ENCODE assay signal across 17 cellular contexts in the genomic region with DNA sequence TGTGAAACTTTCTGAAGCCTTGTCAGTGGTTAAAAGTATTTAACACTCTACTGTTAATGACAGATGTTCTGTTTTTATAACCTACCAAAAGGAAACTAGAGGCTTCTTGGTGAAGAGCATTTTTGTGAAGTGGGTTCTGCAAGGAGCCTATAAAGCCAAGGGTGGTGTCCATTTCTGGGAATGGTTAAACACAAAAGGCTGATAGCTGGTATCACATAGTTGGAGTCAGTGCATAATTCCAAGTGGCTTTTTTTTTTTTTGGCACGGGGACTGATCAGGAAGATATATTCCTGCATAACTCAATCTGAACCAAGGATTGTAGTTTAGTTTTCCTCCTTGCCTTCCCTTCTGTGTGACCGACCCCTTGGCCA. TPM values are rescaled to one million over a fixed set of nuclear protein-coding genes. Genes with fewer than 3 reads are reported as not detected.
DNase-seq lines count a peak whose midpoint lies in the region; ATAC-seq, FAIRE-seq and TF ChIP-seq lines count a peak whose summit lies in the region.
"Had no signal": no experiment of that assay in that cellular context is flagged by ENCODE, and none has a peak within 500 bp of the region (broad histone marks: within the 10 kb centered on the region; RNA-seq: fewer than 3 reads in every experiment).

No MANE protein-coding gene starts in this region.

- H3K9me3 Mint-ChIP-seq in activated T-cell treated with anti-CD3 and anti-CD28 coated beads, Interleukin-2, amount 50 U/mL, for 24 hours: no peaks in the 10 kb centered on the region
- H3K9me3 Mint-ChIP-seq: activated T-cell treated with anti-CD3 and anti-CD28 coated beads, Interleukin-2, amount 50 U/mL, for 72 hours; type B pancreatic cell had no signal

- H3K9ac ChIP-seq in keratinocyte (ENCODE audit: control insufficient read depth, extremely low read depth, insufficient read depth, low read length) (peak overlapping the region; percentile 22), skeletal muscle tissue (ENCODE audit: low read depth in 1 of 3, low read length in 3 of 3) (no peak overlapping the region)

- H4K20me1 ChIP-seq in keratinocyte (ENCODE audit: control insufficient read depth, extremely low read depth, insufficient read depth, low read length): no peaks in the 10 kb centered on the region

- peak overlapping the region; percentile 81 for H3K4me2 ChIP-seq in keratinocyte (ENCODE audit: control insufficient read depth, extremely low read depth, insufficient read depth, low read depth, low read length)

- no peaks in the 10 kb centered on the region for H3K27me3 ChIP-seq in keratinocyte (ENCODE audit: control insufficient read depth, extremely low read depth, insufficient read depth, low read length)
- H3K27me3 ChIP-seq in skeletal muscle tissue (ENCODE audit: control insufficient read depth in 3 of 3, insufficient read depth in 3 of 3, low read length in 3 of 3): no peaks in the 10 kb centered on the region

- H3K4me1 ChIP-seq in keratinocyte (ENCODE audit: control insufficient read depth, extremely low read depth, insufficient read depth, low read length) (peaks cover 29% of the 10 kb centered on the region), skeletal muscle tissue (ENCODE audit: control insufficient read depth in 3 of 3, insufficient read depth in 3 of 3, low read length in 3 of 3) (peaks cover 14 to 25% (median 16%) of the 10 kb centered on the region in 3 donors)

- H3K27ac ChIP-seq in keratinocyte (ENCODE audit: control insufficient read depth, insufficient read depth, low read length): peak overlapping the region; percentile 53
- peak overlapping the region; percentile 27 for H3K27ac ChIP-seq in skeletal muscle tissue (ENCODE audit: low read depth, low read length)

- dilution Hi-C loops in keratinocyte (cut with MboI; ENCODE audit: extremely low pct_ligation_motif_present, low sequenced_read_pairs): no loop called here

- peak overlapping the region; percentile 77 for H3K27ac Mint-ChIP-seq in activated T-cell treated with anti-CD3 and anti-CD28 coated beads, Interleukin-2, amount 50 U/mL, for 24 hours

- H3K9me3 ChIP-seq in keratinocyte (ENCODE audit: control insufficient read depth, low read depth, low read length): no peaks in the 10 kb centered on the region
- no peaks in the 10 kb centered on the region for H3K9me3 ChIP-seq in skeletal muscle tissue (ENCODE audit: control insufficient read depth in 3 of 3, low read length in 3 of 3)

- no peak overlapping the region for H3K4me3 Mint-ChIP-seq in activated T-cell treated with anti-CD3 and anti-CD28 coated beads, Interleukin-2, amount 50 U/mL, for 24 hours
- H3K4me3 Mint-ChIP-seq: activated T-cell treated with anti-CD3 and anti-CD28 coated beads, Interleukin-2, amount 50 U/mL, for 72 hours; type B pancreatic cell had no signal

- H2AFZ ChIP-seq in keratinocyte (ENCODE audit: control insufficient read depth, low read length): no peak overlapping the region

- H3K79me2 ChIP-seq in keratinocyte (ENCODE audit: control insufficient read depth, insufficient read depth, low read length): no peaks in the 10 kb centered on the region

- no peak for TF ChIP-seq POLR2A in GM18505 (IDR thresholded peaks at IDR 0.05; ENCODE audit: borderline replicate concordance, extremely low read depth, insufficient read depth, insufficient read length)

- peaks cover 71% of the 10 kb centered on the region for H3K36me3 Mint-ChIP-seq in activated T-cell treated with anti-CD3 and anti-CD28 coated beads, Interleukin-2, amount 50 U/mL, for 24 hours (ENCODE audit: low read depth)

- peaks cover 23% of the 10 kb centered on the region for H3K4me1 Mint-ChIP-seq in activated T-cell treated with anti-CD3 and anti-CD28 coated beads, Interleukin-2, amount 50 U/mL, for 24 hours (ENCODE audit: low read depth)

- no peak for TF ChIP-seq CTCF in keratinocyte (optimal IDR thresholded peaks at IDR 0.05 in 1 of 3, IDR thresholded peaks at IDR 0.05 in 1 of 3, conservative IDR thresholded peaks at IDR 0.05 in 1 of 3; ENCODE audit: extremely low read depth in 1 of 3, insufficient read depth in 2 of 3, low read length in 3 of 3)

- no peaks in the 10 kb centered on the region for H3K27me3 Mint-ChIP-seq in activated T-cell treated with anti-CD3 and anti-CD28 coated beads, Interleukin-2, amount 50 U/mL, for 24 hours
- H3K27me3 Mint-ChIP-seq: type B pancreatic cell had no signal

- H3K4me3 ChIP-seq in keratinocyte (ENCODE audit: control insufficient read depth in 2 of 3, extremely low read depth in 1 of 3, insufficient read depth in 2 of 3, low read depth in 1 of 3, low read length in 3 of 3): peak overlapping the region in 2 of 3 experiments; percentile 32 to 36
- no peak overlapping the region for H3K4me3 ChIP-seq in skeletal muscle tissue (ENCODE audit: low read length in 3 of 3)

- peaks cover 14 to 26% of the 10 kb centered on the region in 2 experiments for H3K36me3 ChIP-seq in keratinocyte (ENCODE audit: control insufficient read depth in 2 of 2, extremely low read depth in 1 of 2, insufficient read depth in 2 of 2, low read length in 2 of 2)
- peaks cover 12 to 35% (median 32%) of the 10 kb centered on the region in 3 donors for H3K36me3 ChIP-seq in skeletal muscle tissue (ENCODE audit: control insufficient read depth in 3 of 3, insufficient read depth in 3 of 3, low read length in 3 of 3)

- H3K9me1 ChIP-seq in keratinocyte (ENCODE audit: control insufficient read depth, extremely low read depth, insufficient read depth, low read length): peaks cover 2% of the 10 kb centered on the region

- DNase-seq in activated T-cell treated with anti-CD3 and anti-CD28 coated beads, Interleukin-2, amount 50 U/mL, for 24 hours: no peak
- DNase-seq in activated T-cell treated with anti-CD3 and anti-CD28 coated beads, Interleukin-2, amount 50 U/mL, for 48 hours: no peak
- DNase-seq in keratinocyte (ENCODE audit: low read depth, low spot score): no peak
- no peak for DNase-seq in stimulated activated CD4-positive, alpha-beta T cell treated with anti-CD3 and anti-CD28 coated beads, Interleukin-2, amount 100 ng/mL, for 48 hours
- no peak for DNase-seq in COLO829 (ENCODE audit: low spot score)
- DNase-seq: activated CD4-positive, alpha-beta T cell treated with anti-CD3 and anti-CD28 coated beads for 1 hour; activated T-cell treated with anti-CD3 and anti-CD28 coated beads, Interleukin-2, amount 50 U/mL, for 72 hours; COR-L47; effector memory CD4-positive, alpha-beta T cell; NCI-H1048; NCI-H446 treated with DMSO at 0.1 percent for 48 hours; stimulated activated CD4-positive, alpha-beta T cell treated with anti-CD3 and anti-CD28 coated beads, Interleukin-15, amount 100 ng/mL, for 24 hours had no signal

- peak; percentile 10; the same call in 2 of the 3 replicates for ATAC-seq in SK-N-SH treated with all-trans-retinoic acid at 6 μM for 48 hours
- no peak for ATAC-seq in GM18505 (IDR thresholded peaks at IDR 0.05; ENCODE audit: unreplicated experiment)
- ATAC-seq: activated T-cell treated with anti-CD3 and anti-CD28 coated beads, Interleukin-2, amount 50 U/mL, for 72 hours; left lobe of liver had no signal

- FAIRE-seq in keratinocyte (lab: Jason Lieb, UNC): peak; percentile 13

TF ChIP-seq in SK-N-SH treated with all-trans-retinoic acid at 6 μM for 48 hours, 23 proteins besides CTCF, POLR2A, EP300 and RAD21 (continues in another document):
- TF ChIP-seq TSHZ2 (CRISPR knock-in tag; IDR thresholded peaks at IDR 0.05) (no peak), ZNF565 (CRISPR knock-in tag; conservative IDR thresholded peaks at IDR 0.05; ENCODE audit: low read depth) (no peak), ZNF70 (CRISPR knock-in tag; IDR thresholded peaks at IDR 0.05) (no peak)
- TF ChIP-seq, protein P1, sequence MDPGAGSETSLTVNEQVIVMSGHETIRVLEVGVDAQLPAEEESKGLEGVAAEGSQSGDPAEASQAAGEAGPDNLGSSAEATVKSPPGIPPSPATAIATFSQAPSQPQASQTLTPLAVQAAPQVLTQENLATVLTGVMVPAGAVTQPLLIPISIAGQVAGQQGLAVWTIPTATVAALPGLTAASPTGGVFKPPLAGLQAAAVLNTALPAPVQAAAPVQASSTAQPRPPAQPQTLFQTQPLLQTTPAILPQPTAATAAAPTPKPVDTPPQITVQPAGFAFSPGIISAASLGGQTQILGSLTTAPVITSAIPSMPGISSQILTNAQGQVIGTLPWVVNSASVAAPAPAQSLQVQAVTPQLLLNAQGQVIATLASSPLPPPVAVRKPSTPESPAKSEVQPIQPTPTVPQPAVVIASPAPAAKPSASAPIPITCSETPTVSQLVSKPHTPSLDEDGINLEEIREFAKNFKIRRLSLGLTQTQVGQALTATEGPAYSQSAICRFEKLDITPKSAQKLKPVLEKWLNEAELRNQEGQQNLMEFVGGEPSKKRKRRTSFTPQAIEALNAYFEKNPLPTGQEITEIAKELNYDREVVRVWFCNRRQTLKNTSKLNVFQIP (CRISPR knock-in tag; IDR thresholded peaks at IDR 0.05; ENCODE audit: borderline replicate concordance, low read depth): no peak

RNA-seq across cellular contexts. Expression of gene KPNB1, which starts 27.6 kb away (rescaled TPM):
- polyA plus RNA-seq in keratinocyte: 167 to 220 TPM (median 219 TPM) in 3 replicates
- polyA plus RNA-seq in keratinocyte (2011; ENCODE audit: low read depth): 478 TPM
- polyA plus RNA-seq in keratinocyte (2011; cell fraction: cytosol; rRNA removed): 165 and 222 TPM in 2 replicates
- 288 and 299 TPM in 2 replicates for polyA plus RNA-seq in keratinocyte (2011; cell fraction: nucleus; rRNA removed)
- 129 and 282 TPM in 2 replicates for polyA plus RNA-seq in keratinocyte (2012; ENCODE audit: low replicate concordance)
- polyA minus RNA-seq in keratinocyte: 320 to 496 TPM (median 447 TPM) in 3 replicates
- 117 TPM for polyA minus RNA-seq in keratinocyte (2011; cell fraction: cytosol; rRNA and poly(A)+ RNA removed)
- 109 and 207 TPM in 2 replicates for polyA minus RNA-seq in keratinocyte (2011; cell fraction: nucleus; rRNA and poly(A)+ RNA removed)
- total RNA-seq in skeletal muscle tissue: 119 TPM

Comparison
In these comparisons a context has a peak if more than half of its experiments do, and no peak if none do; other contexts are left out.
1. H3K4me3 ChIP-seq: peak in keratinocyte (2 of 3); none in skeletal muscle tissue (0 of 3).